ENCODE assay signal across 29 cellular contexts in the genomic region with DNA sequence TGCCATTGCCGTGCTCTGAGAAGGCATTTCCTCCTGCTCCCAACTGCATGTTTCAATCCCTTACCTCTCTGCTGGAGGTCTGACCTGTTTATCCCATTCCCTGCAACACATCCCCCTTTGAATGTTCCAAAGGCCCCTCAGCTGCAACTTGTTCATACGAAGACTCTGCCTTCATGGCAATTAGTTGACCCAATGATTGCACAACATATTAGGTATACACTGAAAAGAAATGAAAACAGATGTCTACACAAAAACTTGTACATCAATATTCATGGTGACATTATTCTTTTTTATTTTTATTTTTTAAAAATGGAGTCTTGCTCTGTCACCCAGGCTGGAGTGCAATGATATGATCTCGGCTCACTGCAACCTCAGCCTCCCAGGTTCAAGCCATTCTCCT.
"Had no signal": no experiment of that assay in that cellular context is flagged by ENCODE, and none has a peak within 500 bp of the region (broad histone marks: within the 10 kb centered on the region; RNA-seq: fewer than 3 reads in every experiment).

No MANE protein-coding gene starts in this region.

- H3K27ac Mint-ChIP-seq: dendritic cell treated with granulocyte-macrophage colony-stimulating factor and Interleukin-4, amounts not matched to agents 40 ng/mL and 50 ng/mL, for 4 days; effector memory CD8-positive, alpha-beta T cell; endodermal cell had no signal

- H3K4me1 Mint-ChIP-seq: endodermal cell had no signal

- H3K4me3 ChIP-seq: colonic mucosa, coronary artery, dorsolateral prefrontal cortex, esophagus muscularis mucosa, esophagus squamous epithelium, gastrocnemius medialis, gastroesophageal sphincter, heart left ventricle, heart right ventricle had no signal

- DNase-seq: colonic mucosa; cortex of kidney; dermis blood vessel endothelial cell; dorsolateral prefrontal cortex; effector CD4-positive, alpha-beta T cell; effector CD8-positive, alpha-beta T cell; effector memory CD4-positive, alpha-beta T cell; effector memory CD8-positive, alpha-beta T cell; endodermal cell; erythroblast; esophagus squamous epithelium; foreskin fibroblast; foreskin keratinocyte; foreskin melanocyte; gastrocnemius medialis; glutamatergic neuron; head of caudate nucleus; heart left ventricle; heart right ventricle had no signal

- ATAC-seq: effector memory CD8-positive, alpha-beta T cell; esophagus mucosa; foreskin keratinocyte; gastrocnemius medialis; gastroesophageal sphincter; heart left ventricle; heart right ventricle had no signal

- FAIRE-seq: colon, endometrium, endothelial cell of umbilical vein, frontal cortex had no signal

- H3K4me1 ChIP-seq: colonic mucosa, esophagus muscularis mucosa, esophagus squamous epithelium, foreskin keratinocyte, gastrocnemius medialis, gastroesophageal sphincter, heart left ventricle, heart right ventricle had no signal

- H3K4me3 Mint-ChIP-seq: dendritic cell treated with granulocyte-macrophage colony-stimulating factor and Interleukin-4, amounts not matched to agents 40 ng/mL and 50 ng/mL, for 4 days; effector memory CD8-positive, alpha-beta T cell; endodermal cell had no signal

- H3K27me3 ChIP-seq: colonic mucosa, dorsolateral prefrontal cortex, esophagus muscularis mucosa, esophagus squamous epithelium, foreskin keratinocyte, gastrocnemius medialis, gastroesophageal sphincter, heart left ventricle, heart right ventricle had no signal

- H3K27ac ChIP-seq: colonic mucosa, coronary artery, dorsolateral prefrontal cortex, epithelial cell of prostate, esophagus muscularis mucosa, esophagus squamous epithelium, foreskin keratinocyte, gastrocnemius medialis, gastroesophageal sphincter, heart left ventricle, heart right ventricle had no signal

- H3K9me3 ChIP-seq: colonic mucosa, gastrocnemius medialis had no signal

- H3K36me3 ChIP-seq: colonic mucosa, gastrocnemius medialis, heart left ventricle, heart right ventricle had no signal
